Comparison of ENCODE assay signal across 8 cellular contexts in the genomic region with DNA sequence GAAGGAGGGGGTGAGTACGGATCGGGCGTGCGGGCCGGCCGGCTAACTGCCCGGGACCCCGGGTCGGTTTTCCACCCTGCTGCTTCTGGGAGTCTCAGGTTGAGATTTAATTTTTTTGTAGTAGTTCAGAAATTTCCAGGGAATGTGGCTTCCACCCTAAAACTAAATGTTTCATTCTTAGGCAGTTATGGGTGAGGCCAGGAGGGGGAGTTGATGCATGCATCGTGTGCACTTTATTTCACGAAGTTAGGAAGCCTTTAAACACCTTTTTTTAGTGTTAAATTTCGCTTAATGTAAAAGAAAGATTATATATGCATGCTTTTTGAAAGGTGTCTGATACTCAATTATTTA. TPM values are rescaled to one million over a fixed set of nuclear protein-coding genes. Genes with fewer than 3 reads are reported as not detected.
DNase-seq lines count a peak whose midpoint lies in the region; ATAC-seq, FAIRE-seq and TF ChIP-seq lines count a peak whose summit lies in the region.

No MANE protein-coding gene starts in this region.

- H3K36me3 ChIP-seq in SK-N-MC (ENCODE audit: insufficient read depth, low read length) (peaks cover 48% of the 10 kb centered on the region), skeletal muscle satellite cell (ENCODE audit: insufficient read depth, low read length) (peaks cover 47% of the 10 kb centered on the region)

- DNase-seq in SK-N-MC (ENCODE audit: low read depth, low spot score) = no peak
- peak; percentile 45 for DNase-seq in fibroblast of pulmonary artery (ENCODE audit: low read depth)
- no peak for DNase-seq in HTR-8/SVneo (ENCODE audit: insufficient read length, low spot score)
- no peak for DNase-seq in mesenteric fat pad (ENCODE audit: low spot score)
- DNase-seq in C1 segment of cervical spinal cord (lab: John Stamatoyannopoulos, UW) = no peak

- H3K27ac ChIP-seq in SK-N-MC = 0 out of 2 replicates have a peak overlapping the region, but pooled peaks have one; percentile 65

- H3K4me2 ChIP-seq in skeletal muscle satellite cell (ENCODE audit: low read length) = peak overlapping the region; percentile 80

- H3K27me3 ChIP-seq in skeletal muscle satellite cell (ENCODE audit: control insufficient read depth, insufficient read depth, low read length) = no peaks in the 10 kb centered on the region

- peaks cover 12% of the 10 kb centered on the region for H3K4me1 ChIP-seq in skeletal muscle satellite cell (ENCODE audit: control insufficient read depth, insufficient read depth, low read length)

- FAIRE-seq in HTR-8/SVneo (lab: Jason Lieb, UNC) = no peak

- H3K9ac ChIP-seq in SK-N-MC (ENCODE audit: insufficient read length) (peak overlapping the region; percentile 84), skeletal muscle satellite cell (ENCODE audit: low read depth, low read length) (peak overlapping the region; percentile 99)

- H3K9me3 ChIP-seq in SK-N-MC (ENCODE audit: low read depth, low read length) (no peaks in the 10 kb centered on the region), skeletal muscle satellite cell (replicated peaks; ENCODE audit: low read length) (no peaks in the 10 kb centered on the region)

- ATAC-seq in HG03460 (IDR thresholded peaks at IDR 0.05; ENCODE audit: unreplicated experiment) = no peak

- peak; percentile 35; the same call in 2 of the 3 replicates for TF ChIP-seq CTCF in GM12872 (IDR thresholded peaks at IDR 0.05; ENCODE audit: insufficient read depth, low read depth, low read length)
- TF ChIP-seq CTCF in fibroblast of pulmonary artery (IDR thresholded peaks at IDR 0.05; ENCODE audit: low read length, missing control alignments) = peak; percentile 56

- H3K4me3 ChIP-seq in SK-N-MC (peak overlapping the region; percentile 84), fibroblast of pulmonary artery (replicated peaks; ENCODE audit: low read depth, low read length) (peak overlapping the region; percentile 91), skeletal muscle satellite cell (ENCODE audit: low read length) (peak overlapping the region; percentile 92)

RNA-seq across cellular contexts. Expression of a gene that starts 0.9 kb away (rescaled TPM):
- total RNA-seq in skeletal muscle satellite cell (2012; rRNA removed) = 35.8 and 40.8 TPM in 2 replicates
- total RNA-seq in mesenteric fat pad = 105 TPM

RNA-seq across cellular contexts. Expression of a gene that starts 8.3 kb away (rescaled TPM):
- total RNA-seq in skeletal muscle satellite cell (2012; rRNA removed) = 0.25 TPM in 1 of 2 replicates, not detected in the other
- total RNA-seq in mesenteric fat pad = 28.1 TPM

RNA-seq across cellular contexts. Expression of a gene that starts 15.9 kb away (rescaled TPM):
- 90.8 and 94.6 TPM in 2 replicates for total RNA-seq in skeletal muscle satellite cell (2012; rRNA removed)
- 108 TPM for total RNA-seq in mesenteric fat pad

RNA-seq across cellular contexts. Expression of a gene that starts 51.7 kb away (rescaled TPM):
- total RNA-seq in skeletal muscle satellite cell (2012; rRNA removed) = 3.3 and 3.8 TPM in 2 replicates
- 8.6 TPM for total RNA-seq in mesenteric fat pad
